ENCODE assay signal across 8 cellular contexts in genomic region chr17:63834431-63835166, GRCh38.
DNase-seq lines count a peak whose midpoint lies in the region; ATAC-seq and TF ChIP-seq lines count a peak whose summit lies in the region.

No MANE protein-coding gene starts in this region.

- H3K36me3 ChIP-seq in KMS-11 (ENCODE audit: insufficient read depth) (peaks cover 22% of the 10 kb centered on the region; the same call in 1 of the 2 replicates), RWPE2 (ENCODE audit: low read depth) (peaks cover 72% of the 10 kb centered on the region)

- H3K4me1 ChIP-seq in KMS-11 (ENCODE audit: low read depth, poor library complexity, severe bottlenecking) (peaks cover 12% of the 10 kb centered on the region), RWPE2 (ENCODE audit: insufficient read depth, poor library complexity, severe bottlenecking) (peaks cover 15% of the 10 kb centered on the region)

- H3K9ac ChIP-seq in KMS-11, result no peak overlapping the region

- no peak overlapping the region for H3K4me2 ChIP-seq in KMS-11

- no peaks in the 10 kb centered on the region for H3K9me3 ChIP-seq in RWPE2 (ENCODE audit: severe bottlenecking)

- H3K4me3 ChIP-seq in KMS-11 (IDR thresholded peaks at IDR 0.05; ENCODE audit: insufficient read depth, low read depth, low read length) (no peak overlapping the region), RWPE2 (ENCODE audit: severe bottlenecking) (no peak overlapping the region)

- H4K20me1 ChIP-seq in KMS-11 (ENCODE audit: insufficient read depth), result no peaks in the 10 kb centered on the region

- H3K27me3 ChIP-seq in KMS-11 (ENCODE audit: insufficient read depth, low read depth) (no peaks in the 10 kb centered on the region), RWPE2 (ENCODE audit: insufficient read depth, poor library complexity, severe bottlenecking) (no peaks in the 10 kb centered on the region)

- peak in 9 of 14 donors; percentile 24 to 69 (median 35) for DNase-seq in C1 segment of cervical spinal cord (lab: John Stamatoyannopoulos, UW)
- DNase-seq in RWPE2 (ENCODE audit: low spot score), result no peak
- peak; percentile 73 for DNase-seq in activated naive CD4-positive, alpha-beta T cell treated with anti-CD3 and anti-CD28 coated beads, Interleukin-2, amount 50 U/mL, for 16 hours
- peak; percentile 79 for DNase-seq in germinal center (ENCODE audit: low spot score)
- peak; percentile 68 for DNase-seq in putamen (ENCODE audit: low spot score)

- H2AFZ ChIP-seq in KMS-11 (ENCODE audit: low read depth), result no peak overlapping the region

- TF ChIP-seq CTCF in KMS-11 (conservative IDR thresholded peaks at IDR 0.05; ENCODE audit: low read depth, low read length) (peak; percentile 51), RWPE2 (IDR thresholded peaks at IDR 0.05; ENCODE audit: poor library complexity, severe bottlenecking) (peak; percentile 63)

- peak; percentile 63 for ATAC-seq in GM18909 (IDR thresholded peaks at IDR 0.05; ENCODE audit: poor library complexity, unreplicated experiment)
- ATAC-seq in RWPE2 (ENCODE audit: low read depth), result peak; percentile 60
- ATAC-seq in HG03039 (IDR thresholded peaks at IDR 0.05; ENCODE audit: unreplicated experiment), result no peak

- H3K27ac ChIP-seq in KMS-11 (no peak overlapping the region), RWPE2 (ENCODE audit: poor library complexity, severe bottlenecking) (peak overlapping the region; percentile 23)

- H3K79me2 ChIP-seq in KMS-11 (ENCODE audit: insufficient read depth, low read depth), result peaks cover 41% of the 10 kb centered on the region
